In genomic region chr19:28289294-28290063, GRCh38 we compare ENCODE assay signal across 11 cellular contexts.
DNase-seq lines count a peak whose midpoint lies in the region; ATAC-seq and TF ChIP-seq lines count a peak whose summit lies in the region.
"Had no signal": no experiment of that assay in that cellular context is flagged by ENCODE, and none has a peak within 500 bp of the region (broad histone marks: within the 10 kb centered on the region; RNA-seq: fewer than 3 reads in every experiment).

No MANE protein-coding gene starts in this region.

- no peaks in the 10 kb centered on the region for H3K36me3 ChIP-seq in mucosa of descending colon (ENCODE audit: low read depth)
- H3K36me3 ChIP-seq in right lobe of liver: no peaks in the 10 kb centered on the region

- DNase-seq in C1 segment of cervical spinal cord (lab: John Stamatoyannopoulos, UW) (peak in 11 of 14 donors; percentile 5 to 85 (median 53)), NCI-H1694 (lab: John Stamatoyannopoulos, UW) (peak; percentile 27), cerebellar cortex (ENCODE audit: low spot score) (peak; percentile 48), mucosa of descending colon (peak; percentile 73 to 83 (median 74)), right lobe of liver (no peak), posterior vena cava (ENCODE audit: low spot score) (no peak)
- no peak for DNase-seq in activated effector memory CD4-positive, alpha-beta T cell treated with anti-CD3 and anti-CD28 coated beads, Interleukin-2, amount 50 U/mL, for 16 hours
- no peak for DNase-seq in activated CD4-positive, alpha-beta T cell treated with anti-CD3 and anti-CD28 coated beads for 4 hours
- DNase-seq: activated gamma-delta T cell treated with Interleukin-2 at 50 U/mL for 16 hours; stimulated activated CD4-positive, alpha-beta T cell treated with anti-CD3 and anti-CD28 coated beads, Interleukin-15, amount 100 ng/mL, for 24 hours had no signal

- H3K27ac ChIP-seq in right lobe of liver: no peak overlapping the region
- H3K27ac ChIP-seq: SK-N-MC had no signal

- TF ChIP-seq POLR2A in right lobe of liver (IDR thresholded peaks at IDR 0.05): no peak

- 43% methylated on average over 7 of the region's 9 CpGs for WGBS in right lobe of liver (ENCODE audit: insufficient coverage, low coverage, low lambda C conversion rate, missing lambda C conversion rate)

- H3K9me3 ChIP-seq in mucosa of descending colon (no peaks in the 10 kb centered on the region), right lobe of liver (no peaks in the 10 kb centered on the region)

- no peaks in the 10 kb centered on the region for H3K27me3 ChIP-seq in right lobe of liver

- intact Hi-C loops in mucosa of descending colon (cut with DNase I, micrococcal nuclease): no loop called here
- intact Hi-C loops in right lobe of liver (cut with DNase I): no loop called here
- intact Hi-C loops in posterior vena cava (cut with DNase I): no loop called here

- no peak for TF ChIP-seq CTCF in mucosa of descending colon (IDR thresholded peaks at IDR 0.05)
- no peak for TF ChIP-seq CTCF in right lobe of liver (IDR thresholded peaks at IDR 0.05)

- ATAC-seq in mucosa of descending colon (peak; percentile 87), right lobe of liver (no peak)

- peaks cover 17% of the 10 kb centered on the region for H3K4me1 ChIP-seq in mucosa of descending colon (ENCODE audit: low read depth)
- H3K4me1 ChIP-seq in right lobe of liver: no peaks in the 10 kb centered on the region

- H3K4me3 ChIP-seq in mucosa of descending colon (no peak overlapping the region), right lobe of liver (no peak overlapping the region)
- H3K4me3 ChIP-seq: SK-N-MC had no signal

Comparison
In these comparisons a context has a peak if more than half of its experiments do, and no peak if none do; other contexts are left out.
1. DNase-seq: peak in C1 segment of cervical spinal cord (11 of 14), NCI-H1694 (single experiment), cerebellar cortex (single experiment) and mucosa of descending colon (3 of 3); none in right lobe of liver (0 of 3), posterior vena cava (single experiment), activated effector memory CD4-positive, alpha-beta T cell treated with anti-CD3 and anti-CD28 coated beads, Interleukin-2, amount 50 U/mL, for 16 hours (single experiment) and activated CD4-positive, alpha-beta T cell treated with anti-CD3 and anti-CD28 coated beads for 4 hours (0 of 2).